In genomic region chr17:29584452-29585079, GRCh38 we compare ENCODE assay signal across 7 cellular contexts. TPM values are rescaled to one million over a fixed set of nuclear protein-coding genes. Genes with fewer than 3 reads are reported as not detected.
DNase-seq lines count a peak whose midpoint lies in the region; ATAC-seq and TF ChIP-seq lines count a peak whose summit lies in the region.

No MANE protein-coding gene starts in this region.

- peaks cover 57% of the 10 kb centered on the region for H3K4me1 Mint-ChIP-seq in activated CD8-positive, alpha-beta T cell treated with anti-CD3 and anti-CD28 coated beads for 36 hours (ENCODE audit: low read depth)

- peaks cover 31% of the 10 kb centered on the region for H3K36me3 ChIP-seq in skeletal muscle satellite cell (ENCODE audit: insufficient read depth, low read length)

- no peak for TF ChIP-seq CTCF in activated CD8-positive, alpha-beta T cell treated with anti-CD3 and anti-CD28 coated beads for 36 hours (IDR thresholded peaks at IDR 0.05)
- TF ChIP-seq CTCF in GM20000 (IDR thresholded peaks at IDR 0.05; ENCODE audit: extremely low read depth, missing control alignments), result no peak

- peak overlapping the region; percentile 55 for H3K4me2 ChIP-seq in skeletal muscle satellite cell (ENCODE audit: low read length)

- DNase-seq in HT1080 (ENCODE audit: low read depth) (peak; percentile 39), left ventricle myocardium superior (peak; percentile 65), NCI-H187 (lab: John Stamatoyannopoulos, UW) (no peak), A172 (ENCODE audit: low spot score) (no peak), GM20000 (ENCODE audit: low spot score) (no peak)
- DNase-seq in activated CD8-positive, alpha-beta T cell treated with anti-CD3 and anti-CD28 coated beads for 36 hours, result peak; percentile 4

- H3K4me3 Mint-ChIP-seq in activated CD8-positive, alpha-beta T cell treated with anti-CD3 and anti-CD28 coated beads for 36 hours, result no peak overlapping the region

- H3K36me3 Mint-ChIP-seq in activated CD8-positive, alpha-beta T cell treated with anti-CD3 and anti-CD28 coated beads for 36 hours (ENCODE audit: low read depth), result peaks cover 42% of the 10 kb centered on the region

- no peaks in the 10 kb centered on the region for H3K27me3 ChIP-seq in skeletal muscle satellite cell (ENCODE audit: control insufficient read depth, insufficient read depth, low read length)

- H3K9ac ChIP-seq in skeletal muscle satellite cell (ENCODE audit: low read depth, low read length), result peak overlapping the region; percentile 33

- no peaks in the 10 kb centered on the region for H3K9me3 Mint-ChIP-seq in activated CD8-positive, alpha-beta T cell treated with anti-CD3 and anti-CD28 coated beads for 36 hours

- CTCF ChIA-PET in activated CD8-positive, alpha-beta T cell treated with anti-CD3 and anti-CD28 coated beads for 36 hours (lab: Charles Lee), result interaction anchor here (1.3 to 14.9 kb wide), 3 partner anchors 32 to 215 kb away, joined by 4 to 172 read pairs (median 4); no protein-coding TSS in a partner anchor

- no peak for ATAC-seq in activated CD8-positive, alpha-beta T cell treated with anti-CD3 and anti-CD28 coated beads for 36 hours
- peak; percentile 31 for ATAC-seq in left ventricle myocardium superior

- H3K4me1 ChIP-seq in skeletal muscle satellite cell (ENCODE audit: control insufficient read depth, insufficient read depth, low read length), result peaks cover 39% of the 10 kb centered on the region

- no peaks in the 10 kb centered on the region for H3K9me3 ChIP-seq in skeletal muscle satellite cell (replicated peaks; ENCODE audit: low read length)

- no peaks in the 10 kb centered on the region for H3K27me3 Mint-ChIP-seq in activated CD8-positive, alpha-beta T cell treated with anti-CD3 and anti-CD28 coated beads for 36 hours

- intact Hi-C loops in activated CD8-positive, alpha-beta T cell treated with anti-CD3 and anti-CD28 coated beads for 36 hours (cut with micrococcal nuclease), result loop anchor here (5.0 kb wide), 1 partner anchor 33 kb away; no protein-coding TSS in a partner anchor
- intact Hi-C loops in left ventricle myocardium superior (cut with micrococcal nuclease), result no loop called here

- H3K27ac Mint-ChIP-seq in activated CD8-positive, alpha-beta T cell treated with anti-CD3 and anti-CD28 coated beads for 36 hours, result peak overlapping the region; percentile 75

- POLR2A ChIA-PET in activated CD8-positive, alpha-beta T cell treated with anti-CD3 and anti-CD28 coated beads for 36 hours (lab: Charles Lee), result interaction anchor here (0.6 to 2.2 kb wide), 3 partner anchors 11 to 185 kb away, joined by 3 to 6 read pairs (median 6); no protein-coding TSS in a partner anchor

- H3K4me3 ChIP-seq in skeletal muscle satellite cell (ENCODE audit: low read length), result no peak overlapping the region

RNA-seq across cellular contexts. Expression of gene GIT1, which starts 4.9 kb away (rescaled TPM):
- 76.4 and 97.4 TPM in 2 replicates for total RNA-seq in HT1080 (2014; rRNA removed; shearing (Covaris generic))
- 73.3 and 78.8 TPM in 2 replicates for polyA plus RNA-seq in HT1080 (2015; cell fraction: cytosol; rRNA removed)
- polyA plus RNA-seq in HT1080 (2015; cell fraction: nucleus; rRNA removed), result 74.6 and 87.3 TPM in 2 replicates
- total RNA-seq in activated CD8-positive, alpha-beta T cell treated with anti-CD3 and anti-CD28 coated beads for 36 hours, result 10 to 100 TPM; 54.8 to 59.3 TPM
- 31.5 TPM for total RNA-seq in left ventricle myocardium superior
- total RNA-seq in skeletal muscle satellite cell (2012; rRNA removed), result 23.6 and 33.2 TPM in 2 replicates
- total RNA-seq in A172 (2014; rRNA removed; shearing (Covaris generic)), result 51.8 and 53.2 TPM in 2 replicates

RNA-seq across cellular contexts. Expression of gene ANKRD13B, which starts 8.4 kb away (rescaled TPM):
- total RNA-seq in HT1080 (2014; rRNA removed; shearing (Covaris generic)), result 14.2 and 17.9 TPM in 2 replicates
- 8.9 and 9.9 TPM in 2 replicates for polyA plus RNA-seq in HT1080 (2015; cell fraction: cytosol; rRNA removed)
- 40.1 and 44.1 TPM in 2 replicates for polyA plus RNA-seq in HT1080 (2015; cell fraction: nucleus; rRNA removed)
- 10 to 100 TPM; 22.8 to 22.9 TPM for total RNA-seq in activated CD8-positive, alpha-beta T cell treated with anti-CD3 and anti-CD28 coated beads for 36 hours
- total RNA-seq in left ventricle myocardium superior, result 8.3 TPM
- total RNA-seq in skeletal muscle satellite cell (2012; rRNA removed), result 7.4 and 11.9 TPM in 2 replicates
- total RNA-seq in A172 (2014; rRNA removed; shearing (Covaris generic)), result 17.6 and 21.8 TPM in 2 replicates

RNA-seq across cellular contexts. Expression of gene TP53I13, which starts 16.1 kb away (rescaled TPM):
- 21.9 and 26.1 TPM in 2 replicates for total RNA-seq in HT1080 (2014; rRNA removed; shearing (Covaris generic))
- 19.4 and 24.8 TPM in 2 replicates for polyA plus RNA-seq in HT1080 (2015; cell fraction: cytosol; rRNA removed)
- polyA plus RNA-seq in HT1080 (2015; cell fraction: nucleus; rRNA removed), result 58.2 and 59.8 TPM in 2 replicates
- total RNA-seq in activated CD8-positive, alpha-beta T cell treated with anti-CD3 and anti-CD28 coated beads for 36 hours, result 10 to 100 TPM; 46.7 to 50.2 TPM
- 40.1 TPM for total RNA-seq in left ventricle myocardium superior
- total RNA-seq in skeletal muscle satellite cell (2012; rRNA removed), result 37.5 and 51.8 TPM in 2 replicates
- total RNA-seq in A172 (2014; rRNA removed; shearing (Covaris generic)), result 64.1 and 68.5 TPM in 2 replicates

RNA-seq across cellular contexts. Expression of gene ABHD15, which starts 17.7 kb away (rescaled TPM):
- 6.3 and 6.4 TPM in 2 replicates for total RNA-seq in HT1080 (2014; rRNA removed; shearing (Covaris generic))
- 5.8 and 6.0 TPM in 2 replicates for polyA plus RNA-seq in HT1080 (2015; cell fraction: cytosol; rRNA removed)
- polyA plus RNA-seq in HT1080 (2015; cell fraction: nucleus; rRNA removed), result 4.7 and 5.3 TPM in 2 replicates
- total RNA-seq in activated CD8-positive, alpha-beta T cell treated with anti-CD3 and anti-CD28 coated beads for 36 hours, result 10 to 100 TPM in 1 of 2 experiments, 1 to 10 TPM in 1; 9.7 to 10.1 TPM
- 6.4 TPM for total RNA-seq in left ventricle myocardium superior
- total RNA-seq in skeletal muscle satellite cell (2012; rRNA removed), result 6.6 and 7.9 TPM in 2 replicates
- 11.6 and 11.7 TPM in 2 replicates for total RNA-seq in A172 (2014; rRNA removed; shearing (Covaris generic))

RNA-seq across cellular contexts. Expression of gene CORO6, which starts 38.1 kb away (rescaled TPM):
- total RNA-seq in HT1080 (2014; rRNA removed; shearing (Covaris generic)), result 1.4 and 2.4 TPM in 2 replicates
- 0.23 and 0.73 TPM in 2 replicates for polyA plus RNA-seq in HT1080 (2015; cell fraction: cytosol; rRNA removed)
- polyA plus RNA-seq in HT1080 (2015; cell fraction: nucleus; rRNA removed), result 20.9 and 23.8 TPM in 2 replicates
- 10 to 100 TPM; 11.6 to 13.0 TPM for total RNA-seq in activated CD8-positive, alpha-beta T cell treated with anti-CD3 and anti-CD28 coated beads for 36 hours
- total RNA-seq in left ventricle myocardium superior, result 104 TPM
- total RNA-seq in skeletal muscle satellite cell (2012; rRNA removed), result 4.8 and 8.7 TPM in 2 replicates
- 12.2 and 14.8 TPM in 2 replicates for total RNA-seq in A172 (2014; rRNA removed; shearing (Covaris generic))

Comparison
In these comparisons a context has a peak if more than half of its experiments do, and no peak if none do; other contexts are left out.
1. DNase-seq: peak in HT1080 (single experiment), activated CD8-positive, alpha-beta T cell treated with anti-CD3 and anti-CD28 coated beads for 36 hours (single experiment) and left ventricle myocardium superior (single experiment); none in NCI-H187 (0 of 2), A172 (single experiment) and GM20000 (single experiment).